ENCODE assay signal across 31 cellular contexts in the genomic region with DNA sequence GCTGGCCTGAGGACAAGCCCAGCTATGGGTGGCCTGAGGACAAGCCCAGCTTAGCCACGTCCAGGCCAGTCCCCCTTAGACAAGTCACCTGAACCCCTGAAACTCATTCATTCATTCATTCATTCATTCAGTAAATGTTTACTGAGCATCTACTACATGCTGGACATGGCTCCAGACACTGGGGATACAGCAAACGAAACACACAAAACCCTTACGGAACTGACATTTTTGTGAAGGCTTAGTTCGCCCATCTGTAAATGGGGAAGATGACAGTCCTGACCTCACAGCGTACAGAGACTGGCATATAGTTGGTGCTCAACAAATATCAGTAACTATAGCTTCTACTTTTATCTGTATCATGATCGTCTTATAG. TPM values are rescaled to one million over a fixed set of nuclear protein-coding genes. Genes with fewer than 3 reads are reported as not detected.
"Had no signal": no experiment of that assay in that cellular context is flagged by ENCODE, and none has a peak within 500 bp of the region (broad histone marks: within the 10 kb centered on the region; RNA-seq: fewer than 3 reads in every experiment).

No MANE protein-coding gene starts in this region.

- H3K9me3 ChIP-seq: Peyer's patch had no signal

- H3K4me1 ChIP-seq: Peyer's patch had no signal

- H3K4me3 ChIP-seq: cardiac muscle cell, Peyer's patch had no signal

- H3K36me3 ChIP-seq: cardiac muscle cell had no signal

- H3K27ac ChIP-seq: cardiac muscle cell, Peyer's patch, VCaP had no signal

- ATAC-seq: activated CD8-positive, alpha-beta memory T cell treated with anti-CD3 and anti-CD28 coated beads, Interleukin-2, amount 10 ng/mL, durations not matched to agents 7 days and 5 days; activated naive CD8-positive, alpha-beta T cell treated with anti-CD3 and anti-CD28 coated beads, Interleukin-2, amount 50 U/mL, for 24 hours; PC-3; Right ventricle myocardium inferior had no signal

- H3K27me3 ChIP-seq: cardiac muscle cell, Peyer's patch had no signal

- DNase-seq: activated CD4-positive, alpha-beta memory T cell treated with anti-CD3 and anti-CD28 coated beads, Interleukin-2, amount 10 ng/mL, durations not matched to agents 7 days and 5 days; activated CD4-positive, alpha-beta T cell treated with anti-CD3 and anti-CD28 coated beads for 1 hour; activated CD4-positive, alpha-beta T cell treated with anti-CD3 and anti-CD28 coated beads for 48 hours; activated CD4-positive, CD25-positive, alpha-beta regulatory T cell; activated CD8-positive, alpha-beta memory T cell treated with anti-CD3 and anti-CD28 coated beads for 24 hours; activated CD8-positive, alpha-beta memory T cell treated with anti-CD3 and anti-CD28 coated beads, Interleukin-2, amount 10 ng/mL, durations not matched to agents 7 days and 5 days; activated CD8-positive, alpha-beta memory T cell treated with anti-CD3 and anti-CD28 coated beads, Interleukin-2, amount 50 U/mL, for 48 hours; activated effector memory CD4-positive, alpha-beta T cell treated with Interleukin-2 at 50 U/mL for 16 hours; activated naive CD4-positive, alpha-beta T cell treated with anti-CD3 and anti-CD28 coated beads, Interleukin-2, amount 10 ng/mL, durations not matched to agents 7 days and 5 days; activated naive CD8-positive, alpha-beta T cell treated with anti-CD3 and anti-CD28 coated beads, Interleukin-2, amount 50 U/mL, for 24 hours; activated T-cell treated with anti-CD3 and anti-CD28 coated beads, Interleukin-2, amount 50 U/mL, for 48 hours; anterior cingulate cortex; NCI-H1105; NCI-H1417 treated with DMSO at 0.1 percent for 48 hours; NCI-H1930; NCI-H345; NCI-H524 treated with DMSO at 0.1 percent for 48 hours; NCI-H748 treated with DMSO at 0.1 percent for 48 hours; NK-92 treated with Interleukin-12 subunit alpha and Interleukin-12 subunit beta, amount 100 ng/mL, for 24 hours; PC-3; Peyer's patch; RPMI8226; SIG-M5; SW 1271; T-helper 1 cell; T-helper 2 cell; T-helper 9 cell had no signal

RNA-seq across cellular contexts. Expression of a gene that starts 58.7 kb away (rescaled TPM):
- total RNA-seq: activated CD8-positive, alpha-beta memory T cell treated with anti-CD3 and anti-CD28 coated beads, Interleukin-2, amount 10 ng/mL, durations not matched to agents 7 days and 5 days; chondrocyte; PC-3 had no signal
